In genomic region chr6:52826513-52826912, GRCh38 we compare ENCODE assay signal across 10 cellular contexts. TPM values are rescaled to one million over a fixed set of nuclear protein-coding genes. Genes with fewer than 3 reads are reported as not detected.
"Had no signal": no experiment of that assay in that cellular context is flagged by ENCODE, and none has a peak within 500 bp of the region (broad histone marks: within the 10 kb centered on the region; RNA-seq: fewer than 3 reads in every experiment).

No MANE protein-coding gene starts in this region.

- DNase-seq: GM23248, GOT3, H7, HFFc6 had no signal

- H3K4me3 ChIP-seq: GM23248, HAP-1 had no signal

- H3K27ac ChIP-seq: GM23248 had no signal

- ATAC-seq: HCT116, HepG2 had no signal

- H3K4me1 ChIP-seq: HAP-1 had no signal

- H3K36me3 ChIP-seq: HAP-1 had no signal

- H3K9me3 ChIP-seq: HAP-1 had no signal

RNA-seq across cellular contexts. Expression of gene GSTA5, which starts 14.1 kb away (rescaled TPM):
- total RNA-seq: GM23248, H4, H7, HepG2, HFFc6, HT-29 had no signal
- polyA plus RNA-seq: GM23248, HepG2, IgD-negative memory B cell had no signal

RNA-seq across cellular contexts. Expression of gene GSTA1, which starts 22.9 kb away (rescaled TPM):
- total RNA-seq: H4, HT-29 had no signal
- polyA plus RNA-seq: IgD-negative memory B cell had no signal
